ENCODE assay signal across 19 cellular contexts in the genomic region with DNA sequence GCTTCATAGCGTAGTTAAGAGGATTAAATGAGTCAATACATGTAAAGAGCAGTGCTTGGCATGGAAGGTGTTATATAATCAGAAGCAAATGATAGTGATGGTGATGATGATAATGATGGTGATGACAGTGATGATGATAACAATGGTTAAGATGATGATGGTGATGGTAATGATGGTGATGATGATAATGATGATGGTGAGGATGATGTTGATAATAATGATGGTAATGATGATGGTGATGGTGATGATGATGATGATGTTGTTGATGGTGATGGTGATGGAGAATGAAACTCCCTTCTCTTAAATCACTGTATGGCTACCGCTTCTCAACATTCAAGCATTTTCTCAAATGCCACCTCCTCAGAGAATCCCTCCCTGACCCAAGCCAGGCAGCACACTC.
DNase-seq lines count a peak whose midpoint lies in the region; ATAC-seq, FAIRE-seq and TF ChIP-seq lines count a peak whose summit lies in the region.
"Had no signal": no experiment of that assay in that cellular context is flagged by ENCODE, and none has a peak within 500 bp of the region (broad histone marks: within the 10 kb centered on the region; RNA-seq: fewer than 3 reads in every experiment).

No MANE protein-coding gene starts in this region.

- 8% methylated on average over 2 of the region's 2 CpGs for WGBS in HepG2 (ENCODE audit: low lambda C conversion rate)
- 71% methylated on average over 2 of the region's 2 CpGs for WGBS in right lobe of liver (ENCODE audit: insufficient coverage, low coverage, low lambda C conversion rate, missing lambda C conversion rate)
- 58% methylated on average over 2 of the region's 2 CpGs for WGBS in mammary epithelial cell (ENCODE audit: low coverage, missing lambda C conversion rate)

- DNase-seq in HepG2 (ENCODE audit: low spot score) (no peak), right lobe of liver (no peak), bronchial epithelial cell (ENCODE audit: low read depth) (no peak), mammary epithelial cell (no peak)
- no peak for DNase-seq in activated CD8-positive, alpha-beta memory T cell treated with anti-CD3 and anti-CD28 coated beads for 24 hours
- DNase-seq: AML-193; Caco-2; Calu3; CD4-positive, alpha-beta T cell; CD8-positive, alpha-beta T cell; GF-D8 had no signal

- POLR2A ChIA-PET in HepG2 (lab: Yijun Ruan, JAX), result no interaction called here

- H3K79me2 ChIP-seq in HepG2 (ENCODE audit: insufficient read depth, low read length) (no peaks in the 10 kb centered on the region), mammary epithelial cell (ENCODE audit: insufficient read depth, low read length) (no peaks in the 10 kb centered on the region)

- TF ChIP-seq CTCF in HepG2 (CRISPR knock-in tag; IDR thresholded peaks at IDR 0.05) (no peak), right lobe of liver (IDR thresholded peaks at IDR 0.05) (no peak), bronchial epithelial cell (IDR thresholded peaks at IDR 0.05; ENCODE audit: insufficient read depth, low read length, severe bottlenecking) (no peak), mammary epithelial cell (conservative IDR thresholded peaks at IDR 0.05 in 1 of 2, IDR thresholded peaks at IDR 0.05 in 1 of 2; ENCODE audit: extremely low read depth in 1 of 2, insufficient read depth in 1 of 2, low read depth in 1 of 2, low read length in 2 of 2) (no peak)

- intact Hi-C loops in HepG2 (cut with micrococcal nuclease; ENCODE audit: unreplicated experiment), result no loop called here
- intact Hi-C loops in right lobe of liver (cut with DNase I), result no loop called here
- intact Hi-C loops in mammary epithelial cell (cut with micrococcal nuclease), result no loop called here

- H3K27me3 ChIP-seq in HepG2 (ENCODE audit: control insufficient read depth in 1 of 2, insufficient read depth in 2 of 2, low read length in 2 of 2) (peaks cover 4 to 15% of the 10 kb centered on the region in 2 experiments; a peak in 2 of 5 replicates), right lobe of liver (no peaks in the 10 kb centered on the region), bronchial epithelial cell (ENCODE audit: control insufficient read depth, insufficient read depth, low read length) (no peaks in the 10 kb centered on the region), mammary epithelial cell (ENCODE audit: insufficient read depth, low read length) (no peaks in the 10 kb centered on the region)
- H3K27me3 ChIP-seq: BLaER1 treated with 17β-estradiol and CSF1 and Interleukin-3, amounts not matched to agents 10 nM and 100 nM had no signal

- TF ChIP-seq RAD21 in HepG2 (CRISPR knock-in tag; IDR thresholded peaks at IDR 0.05), result no peak

- no peak overlapping the region for H2AFZ ChIP-seq in HepG2 (ENCODE audit: low read length)
- no peak overlapping the region for H2AFZ ChIP-seq in mammary epithelial cell (ENCODE audit: low read depth, low read length)

- no peak overlapping the region for H3K27ac ChIP-seq in HepG2 (ENCODE audit: extremely low read length, insufficient read depth, low read length)
- no peak overlapping the region for H3K27ac ChIP-seq in right lobe of liver
- H3K27ac ChIP-seq in mammary epithelial cell (ENCODE audit: insufficient read depth, low read depth, low read length), result no peak overlapping the region
- H3K27ac ChIP-seq: 22Rv1; A549; BLaER1 treated with 17β-estradiol and CSF1 and Interleukin-3, amounts not matched to agents 10 nM and 100 nM; C4-2B had no signal

- H3K4me2 ChIP-seq in HepG2 (ENCODE audit: low read depth, low read length), result no peak overlapping the region
- H3K4me2 ChIP-seq in mammary epithelial cell (ENCODE audit: insufficient read depth, low read depth, low read length), result no peak overlapping the region
- H3K4me2 ChIP-seq: A549; BLaER1 treated with 17β-estradiol and CSF1 and Interleukin-3, amounts not matched to agents 10 nM and 100 nM had no signal

- FAIRE-seq in HepG2 (lab: Jason Lieb, UNC) (no peak), bronchial epithelial cell (lab: Jason Lieb, UNC) (peak; percentile 36)
- FAIRE-seq: A549, D721Med, G401.6, GM12891, GM19239 had no signal

- ATAC-seq in HepG2, result no peak
- ATAC-seq in right lobe of liver, result no peak
- ATAC-seq: A549; CD8-positive, alpha-beta T cell had no signal

- TF ChIP-seq EP300 in HepG2 (IDR thresholded peaks at IDR 0.05; ENCODE audit: low read depth in 2 of 2, low read length in 2 of 2) (no peak), HepG2 (CRISPR knock-in tag; IDR thresholded peaks at IDR 0.05; ENCODE audit: borderline replicate concordance) (no peak)

- H3K4me3 ChIP-seq in HepG2 (replicated peaks in 1 of 3; ENCODE audit: insufficient read depth in 1 of 3, low read depth in 2 of 3, low read length in 3 of 3) (no peak overlapping the region), right lobe of liver (no peak overlapping the region), bronchial epithelial cell (ENCODE audit: low read depth, low read length) (no peak overlapping the region), mammary epithelial cell (replicated peaks in 1 of 3; ENCODE audit: insufficient read depth in 1 of 3, low read depth in 2 of 3, low read length in 3 of 3) (no peak overlapping the region)
- H3K4me3 ChIP-seq: A549; BLaER1 treated with 17β-estradiol and CSF1 and Interleukin-3, amounts not matched to agents 10 nM and 100 nM had no signal

- H3K9me3 ChIP-seq in HepG2 (ENCODE audit: low read length) (no peaks in the 10 kb centered on the region), right lobe of liver (no peaks in the 10 kb centered on the region), mammary epithelial cell (replicated peaks; ENCODE audit: insufficient read depth, low read length) (no peaks in the 10 kb centered on the region)
- H3K9me3 ChIP-seq: A549; BLaER1 treated with 17β-estradiol and CSF1 and Interleukin-3, amounts not matched to agents 10 nM and 100 nM; Caco-2 had no signal

- dilution Hi-C loops in mammary epithelial cell (cut with HindIII; ENCODE audit: low sequenced_read_pairs), result loop anchor here (5.0 kb wide), 1 partner anchor 103 kb away; no protein-coding TSS in a partner anchor

- BruUV-seq in HepG2 (replicated peaks; lab: Mats Ljungman, UMichigan) (no TSS peak), mammary epithelial cell (replicated peaks; lab: Mats Ljungman, UMichigan) (no TSS peak)

- CTCF ChIA-PET in HepG2 (lab: Yijun Ruan, JAX; ENCODE audit: low intra/inter-chr PET ratio, low total read pairs), result no interaction called here
- CTCF ChIA-PET in mammary epithelial cell (lab: Charles Lee; ENCODE audit: low non-redundant PET), result no interaction called here

- H3K9ac ChIP-seq in HepG2 (ENCODE audit: insufficient read depth, low read depth, low read length) (no peak overlapping the region), mammary epithelial cell (ENCODE audit: insufficient read depth, low read length) (no peak overlapping the region)
- H3K9ac ChIP-seq: BLaER1 treated with 17β-estradiol and CSF1 and Interleukin-3, amounts not matched to agents 10 nM and 100 nM had no signal

- H4K20me1 ChIP-seq in HepG2 (ENCODE audit: insufficient read depth, low read length) (no peaks in the 10 kb centered on the region), mammary epithelial cell (ENCODE audit: insufficient read depth, low read length) (no peaks in the 10 kb centered on the region)
- H4K20me1 ChIP-seq: BLaER1 treated with 17β-estradiol and CSF1 and Interleukin-3, amounts not matched to agents 10 nM and 100 nM had no signal

- H3K36me3 ChIP-seq in HepG2 (replicated peaks in 1 of 2; ENCODE audit: control insufficient read depth in 1 of 2, insufficient read depth in 2 of 2, low read length in 2 of 2), result no peaks in the 10 kb centered on the region
- no peaks in the 10 kb centered on the region for H3K36me3 ChIP-seq in right lobe of liver
- H3K36me3 ChIP-seq in bronchial epithelial cell (ENCODE audit: control insufficient read depth, insufficient read depth, low read length), result no peaks in the 10 kb centered on the region
- H3K36me3 ChIP-seq in mammary epithelial cell (ENCODE audit: insufficient read depth, low read length), result no peaks in the 10 kb centered on the region
- H3K36me3 ChIP-seq: BLaER1 treated with 17β-estradiol and CSF1 and Interleukin-3, amounts not matched to agents 10 nM and 100 nM had no signal

- TF ChIP-seq POLR2A in HepG2 (IDR thresholded peaks at IDR 0.05; ENCODE audit: insufficient read depth in 1 of 2, low read depth in 2 of 2, low read length in 2 of 2) (no peak), right lobe of liver (IDR thresholded peaks at IDR 0.05) (no peak)

- no peaks in the 10 kb centered on the region for H3K4me1 ChIP-seq in HepG2 (ENCODE audit: insufficient read depth, low read length)
- no peaks in the 10 kb centered on the region for H3K4me1 ChIP-seq in right lobe of liver
- no peaks in the 10 kb centered on the region for H3K4me1 ChIP-seq in mammary epithelial cell (ENCODE audit: insufficient read depth, low read length)
- H3K4me1 ChIP-seq: A549, Caco-2 had no signal

- in situ Hi-C loops in HepG2 (cut with HindIII; ENCODE audit: extremely low pct_ligation_motif_present, low pct_unique_long_range_greater_than_20kb) (no loop called here), mammary epithelial cell (cut with MboI; ENCODE audit: low sequenced_read_pairs in 2 of 2) (no loop called here)

TF ChIP-seq in HepG2, 621 proteins besides CTCF, POLR2A, EP300 and RAD21 (continues in another document):
- no peak for TF ChIP-seq ELF1 (CRISPR knock-in tag; IDR thresholded peaks at IDR 0.05)
- TF ChIP-seq CREB1 (IDR thresholded peaks at IDR 0.05), result peak; percentile 94
- no peak for TF ChIP-seq CREB1 (CRISPR knock-in tag; IDR thresholded peaks at IDR 0.05)
